ENCODE assay signal across 1 cellular context in the genomic region with DNA sequence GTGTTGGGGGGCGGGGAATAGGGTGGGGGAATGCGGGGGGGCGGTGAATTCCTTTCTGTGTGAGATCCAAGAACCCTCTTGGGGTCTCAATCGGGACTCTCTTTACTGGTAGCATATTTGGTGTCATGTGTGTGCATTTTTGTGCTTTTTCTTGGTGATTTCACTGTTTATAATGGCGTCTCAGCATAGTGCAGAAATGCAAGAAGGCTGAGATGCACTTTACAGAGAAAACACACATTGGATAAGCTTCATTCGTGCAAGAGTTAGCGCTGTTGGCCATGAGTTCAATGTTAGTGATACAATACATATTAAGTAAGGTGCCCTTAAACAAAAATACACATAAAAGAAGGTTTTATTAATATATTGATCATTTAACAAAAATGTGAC.
TF ChIP-seq lines count a peak whose summit lies in the region.

No MANE protein-coding gene starts in this region.

TF ChIP-seq in SK-N-SH treated with all-trans-retinoic acid at 6 μM for 48 hours, 23 proteins besides CTCF, POLR2A, EP300 and RAD21 (continued from another document):
- TF ChIP-seq, protein P1, sequence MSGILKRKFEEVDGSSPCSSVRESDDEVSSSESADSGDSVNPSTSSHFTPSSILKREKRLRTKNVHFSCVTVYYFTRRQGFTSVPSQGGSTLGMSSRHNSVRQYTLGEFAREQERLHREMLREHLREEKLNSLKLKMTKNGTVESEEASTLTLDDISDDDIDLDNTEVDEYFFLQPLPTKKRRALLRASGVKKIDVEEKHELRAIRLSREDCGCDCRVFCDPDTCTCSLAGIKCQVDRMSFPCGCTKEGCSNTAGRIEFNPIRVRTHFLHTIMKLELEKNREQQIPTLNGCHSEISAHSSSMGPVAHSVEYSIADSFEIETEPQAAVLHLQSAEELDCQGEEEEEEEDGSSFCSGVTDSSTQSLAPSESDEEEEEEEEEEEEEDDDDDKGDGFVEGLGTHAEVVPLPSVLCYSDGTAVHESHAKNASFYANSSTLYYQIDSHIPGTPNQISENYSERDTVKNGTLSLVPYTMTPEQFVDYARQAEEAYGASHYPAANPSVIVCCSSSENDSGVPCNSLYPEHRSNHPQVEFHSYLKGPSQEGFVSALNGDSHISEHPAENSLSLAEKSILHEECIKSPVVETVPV (CRISPR knock-in tag; IDR thresholded peaks at IDR 0.05), result no peak
- TF ChIP-seq OSR1 (CRISPR knock-in tag; IDR thresholded peaks at IDR 0.05), result no peak
- no peak for TF ChIP-seq GLIS3 (CRISPR knock-in tag; IDR thresholded peaks at IDR 0.05)
- no peak for TF ChIP-seq ISL1 (CRISPR knock-in tag; IDR thresholded peaks at IDR 0.05)
- TF ChIP-seq ZNF565 (CRISPR knock-in tag; conservative IDR thresholded peaks at IDR 0.05; ENCODE audit: low read depth), result no peak
- TF ChIP-seq ESRRG (CRISPR knock-in tag; IDR thresholded peaks at IDR 0.05), result no peak
- no peak for TF ChIP-seq ZC3H10 (CRISPR knock-in tag; IDR thresholded peaks at IDR 0.05)
- no peak for TF ChIP-seq RARB (CRISPR knock-in tag; IDR thresholded peaks at IDR 0.05)
- TF ChIP-seq ARNTL (CRISPR knock-in tag; IDR thresholded peaks at IDR 0.05; ENCODE audit: borderline replicate concordance, low read depth), result no peak
- no peak for TF ChIP-seq CSDC2 (CRISPR knock-in tag; IDR thresholded peaks at IDR 0.05)
- no peak for TF ChIP-seq ZFP3 (CRISPR knock-in tag; IDR thresholded peaks at IDR 0.05)
- TF ChIP-seq, protein P2, sequence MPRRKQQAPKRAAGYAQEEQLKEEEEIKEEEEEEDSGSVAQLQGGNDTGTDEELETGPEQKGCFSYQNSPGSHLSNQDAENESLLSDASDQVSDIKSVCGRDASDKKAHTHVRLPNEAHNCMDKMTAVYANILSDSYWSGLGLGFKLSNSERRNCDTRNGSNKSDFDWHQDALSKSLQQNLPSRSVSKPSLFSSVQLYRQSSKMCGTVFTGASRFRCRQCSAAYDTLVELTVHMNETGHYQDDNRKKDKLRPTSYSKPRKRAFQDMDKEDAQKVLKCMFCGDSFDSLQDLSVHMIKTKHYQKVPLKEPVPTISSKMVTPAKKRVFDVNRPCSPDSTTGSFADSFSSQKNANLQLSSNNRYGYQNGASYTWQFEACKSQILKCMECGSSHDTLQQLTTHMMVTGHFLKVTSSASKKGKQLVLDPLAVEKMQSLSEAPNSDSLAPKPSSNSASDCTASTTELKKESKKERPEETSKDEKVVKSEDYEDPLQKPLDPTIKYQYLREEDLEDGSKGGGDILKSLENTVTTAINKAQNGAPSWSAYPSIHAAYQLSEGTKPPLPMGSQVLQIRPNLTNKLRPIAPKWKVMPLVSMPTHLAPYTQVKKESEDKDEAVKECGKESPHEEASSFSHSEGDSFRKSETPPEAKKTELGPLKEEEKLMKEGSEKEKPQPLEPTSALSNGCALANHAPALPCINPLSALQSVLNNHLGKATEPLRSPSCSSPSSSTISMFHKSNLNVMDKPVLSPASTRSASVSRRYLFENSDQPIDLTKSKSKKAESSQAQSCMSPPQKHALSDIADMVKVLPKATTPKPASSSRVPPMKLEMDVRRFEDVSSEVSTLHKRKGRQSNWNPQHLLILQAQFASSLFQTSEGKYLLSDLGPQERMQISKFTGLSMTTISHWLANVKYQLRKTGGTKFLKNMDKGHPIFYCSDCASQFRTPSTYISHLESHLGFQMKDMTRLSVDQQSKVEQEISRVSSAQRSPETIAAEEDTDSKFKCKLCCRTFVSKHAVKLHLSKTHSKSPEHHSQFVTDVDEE (CRISPR knock-in tag; IDR thresholded peaks at IDR 0.05), result no peak
- TF ChIP-seq ZFP30 (CRISPR knock-in tag; IDR thresholded peaks at IDR 0.05), result no peak
- TF ChIP-seq, protein P3, sequence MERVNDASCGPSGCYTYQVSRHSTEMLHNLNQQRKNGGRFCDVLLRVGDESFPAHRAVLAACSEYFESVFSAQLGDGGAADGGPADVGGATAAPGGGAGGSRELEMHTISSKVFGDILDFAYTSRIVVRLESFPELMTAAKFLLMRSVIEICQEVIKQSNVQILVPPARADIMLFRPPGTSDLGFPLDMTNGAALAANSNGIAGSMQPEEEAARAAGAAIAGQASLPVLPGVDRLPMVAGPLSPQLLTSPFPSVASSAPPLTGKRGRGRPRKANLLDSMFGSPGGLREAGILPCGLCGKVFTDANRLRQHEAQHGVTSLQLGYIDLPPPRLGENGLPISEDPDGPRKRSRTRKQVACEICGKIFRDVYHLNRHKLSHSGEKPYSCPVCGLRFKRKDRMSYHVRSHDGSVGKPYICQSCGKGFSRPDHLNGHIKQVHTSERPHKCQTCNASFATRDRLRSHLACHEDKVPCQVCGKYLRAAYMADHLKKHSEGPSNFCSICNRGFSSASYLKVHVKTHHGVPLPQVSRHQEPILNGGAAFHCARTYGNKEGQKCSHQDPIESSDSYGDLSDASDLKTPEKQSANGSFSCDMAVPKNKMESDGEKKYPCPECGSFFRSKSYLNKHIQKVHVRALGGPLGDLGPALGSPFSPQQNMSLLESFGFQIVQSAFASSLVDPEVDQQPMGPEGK (CRISPR knock-in tag; IDR thresholded peaks at IDR 0.05; ENCODE audit: borderline replicate concordance), result no peak
